Comparison of ENCODE assay signal across 9 cellular contexts in the genomic region with DNA sequence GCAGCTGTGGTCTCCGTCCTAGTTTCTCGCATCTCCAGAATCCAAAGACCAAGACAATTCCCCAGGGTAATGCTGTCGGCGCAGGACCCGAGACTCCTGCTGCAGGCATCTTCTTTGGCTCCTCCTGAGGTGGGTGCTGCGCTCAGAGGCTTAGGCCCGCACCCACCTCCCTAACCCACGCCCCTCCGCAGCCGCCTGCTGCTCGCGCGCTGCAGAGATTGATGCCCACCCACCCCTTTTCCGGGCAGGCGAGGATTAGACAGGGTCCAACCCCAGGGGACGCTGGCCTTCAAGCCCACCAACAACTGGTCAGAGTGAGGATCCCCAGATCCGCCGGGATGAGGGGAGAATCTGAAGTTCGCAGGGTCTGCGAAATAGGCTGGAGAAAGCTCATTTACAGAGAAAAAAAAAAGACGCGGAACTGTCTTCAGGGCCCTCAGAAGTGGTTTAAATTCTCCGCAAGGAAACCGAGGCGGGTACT. TPM values are rescaled to one million over a fixed set of nuclear protein-coding genes. Genes with fewer than 3 reads are reported as not detected.
A peak's percentile ranks its signal among the peaks of the same experiment; 100 is the strongest.
DNase-seq lines count a peak whose midpoint lies in the region; TF ChIP-seq lines count a peak whose summit lies in the region.
"Had no signal": no experiment of that assay in that cellular context is flagged by ENCODE, and none has a peak within 500 bp of the region (broad histone marks: within the 10 kb centered on the region; RNA-seq: fewer than 3 reads in every experiment).

No MANE protein-coding gene starts in this region.

- peaks cover 86% of the 10 kb centered on the region for H3K27me3 Mint-ChIP-seq in MCF 10A (ENCODE audit: insufficient read depth, unreplicated experiment)

- BruUV-seq in MCF 10A (replicated peaks; lab: Mats Ljungman, UMichigan) = no TSS peak

- no peak overlapping the region for H3K27ac Mint-ChIP-seq in MCF 10A (ENCODE audit: low read depth, unreplicated experiment)

- TF ChIP-seq CTCF in breast epithelium (IDR thresholded peaks at IDR 0.05) (no peak), MCF 10A (IDR thresholded peaks at IDR 0.05; ENCODE audit: unreplicated experiment) (no peak), uterus (IDR thresholded peaks at IDR 0.05) (no peak)

- H3K4me1 Mint-ChIP-seq in MCF 10A (ENCODE audit: insufficient read depth, unreplicated experiment) = no peaks in the 10 kb centered on the region

- H3K4me1 ChIP-seq in breast epithelium (peaks cover 0 to 8% of the 10 kb centered on the region in 2 donors), uterus (peaks cover 0 to 7% of the 10 kb centered on the region in 2 donors)
- H3K4me1 ChIP-seq in effector memory CD4-positive, alpha-beta T cell (ENCODE audit: control insufficient read depth, insufficient read depth, low read length, poor library complexity, severe bottlenecking) = peaks cover 20% of the 10 kb centered on the region

- H3K36me3 ChIP-seq in breast epithelium (no peaks in the 10 kb centered on the region), uterus (no peaks in the 10 kb centered on the region)
- H3K36me3 ChIP-seq in effector memory CD4-positive, alpha-beta T cell (ENCODE audit: control insufficient read depth, insufficient read depth, low read length) = peaks cover 4% of the 10 kb centered on the region

- H3K9me3 Mint-ChIP-seq in MCF 10A (ENCODE audit: unreplicated experiment) = peaks cover 2% of the 10 kb centered on the region

- H3K36me3 Mint-ChIP-seq in MCF 10A (ENCODE audit: insufficient read depth, unreplicated experiment) = no peaks in the 10 kb centered on the region

- DNase-seq in breast epithelium (ENCODE audit: low spot score in 2 of 2) = no peak
- DNase-seq in MCF 10A (ENCODE audit: unreplicated experiment) = no peak
- DNase-seq in effector memory CD4-positive, alpha-beta T cell = no peak
- peak; percentile 2 for DNase-seq in myocyte (ENCODE audit: low read depth)
- DNase-seq in uterus = no peak
- no peak for DNase-seq in SK-N-DZ (ENCODE audit: low spot score)
- DNase-seq in KBM-7 = no peak
- DNase-seq in NCI-H146 treated with DMSO at 0.1 percent for 48 hours (lab: John Stamatoyannopoulos, UW; ENCODE audit: unreplicated experiment) = no peak
- DNase-seq: DMS153 had no signal

- H3K4me3 ChIP-seq in breast epithelium (peak overlapping the region; percentile 43 to 59 (median 48)), uterus (peak overlapping the region; percentile 14 to 30)
- H3K4me3 ChIP-seq in effector memory CD4-positive, alpha-beta T cell (ENCODE audit: insufficient read depth, low read depth, low read length, poor library complexity, severe bottlenecking) = peak overlapping the region; percentile 66

- H3K27ac ChIP-seq in breast epithelium = peak overlapping the region; percentile 59 to 84
- H3K27ac ChIP-seq in effector memory CD4-positive, alpha-beta T cell (ENCODE audit: insufficient read depth, low read length, poor library complexity, severe bottlenecking) = no peak overlapping the region
- H3K27ac ChIP-seq in uterus = peak overlapping the region; percentile 58 to 66

- H3K9me3 ChIP-seq in breast epithelium = no peaks in the 10 kb centered on the region
- peaks cover 9% of the 10 kb centered on the region for H3K9me3 ChIP-seq in effector memory CD4-positive, alpha-beta T cell (ENCODE audit: control insufficient read depth, low read length)
- no peaks in the 10 kb centered on the region for H3K9me3 ChIP-seq in uterus

- H3K27me3 ChIP-seq in breast epithelium (no peaks in the 10 kb centered on the region), uterus (no peaks in the 10 kb centered on the region)
- no peaks in the 10 kb centered on the region for H3K27me3 ChIP-seq in effector memory CD4-positive, alpha-beta T cell (replicated peaks; ENCODE audit: control insufficient read depth, insufficient read depth, low read length, poor library complexity, severe bottlenecking)

- CTCF ChIA-PET in MCF 10A (lab: Yijun Ruan, JAX) = interaction anchor here (1.0 kb wide), 1 partner anchor 193 kb away, joined by 3 read pairs; no protein-coding TSS in a partner anchor

- intact Hi-C loops in breast epithelium (cut with DNase I; ENCODE audit: low total_unique reads) (no loop called here), MCF 10A (cut with micrococcal nuclease) (no loop called here), uterus (cut with DNase I; ENCODE audit: low total_unique reads) (no loop called here)

- TF ChIP-seq POLR2A in breast epithelium (IDR thresholded peaks at IDR 0.05) = no peak
- TF ChIP-seq POLR2A in uterus (IDR thresholded peaks at IDR 0.05) = no peak

- no peak overlapping the region for H3K4me3 Mint-ChIP-seq in MCF 10A (ENCODE audit: unreplicated experiment)

- POLR2A ChIA-PET in MCF 10A (lab: Yijun Ruan, JAX) = interaction anchor here (0.6 kb wide), 1 partner anchor 103 kb away, joined by 4 read pairs; a partner anchor contains a TSS

- in situ Hi-C loops in KBM-7 (cut with MboI; ENCODE audit: low pct_unique_long_range_greater_than_20kb, low sequenced_read_pairs) = loop anchor here (25.0 kb wide), 1 partner anchor 108 kb away; a partner anchor contains a TSS

RNA-seq across cellular contexts. Expression of a gene that starts 27.9 kb away (rescaled TPM):
- total RNA-seq in breast epithelium (10 to 100 TPM; 26.9 to 57.1 (median 40.0) TPM), MCF 10A (2022) (not detected in 2 replicates), myocyte (6.5 and 15.1 TPM in 2 replicates), uterus (10 to 100 TPM; 24.6 to 87.1 (median 54.8) TPM)
- polyA plus RNA-seq in myocyte (2012) = 6.0 TPM
- not detected in 2 replicates for polyA plus RNA-seq in SK-N-DZ (2014; cell fraction: cytosol; rRNA removed)
- not detected in 2 replicates for polyA plus RNA-seq in SK-N-DZ (2014; cell fraction: nucleus; rRNA removed)
